10 cellular contexts compared by ENCODE assay signal in genomic region chr1:1326075-1326605, GRCh38. TPM values are rescaled to one million over a fixed set of nuclear protein-coding genes. Genes with fewer than 3 reads are reported as not detected.
DNase-seq lines count a peak whose midpoint lies in the region; ATAC-seq and TF ChIP-seq lines count a peak whose summit lies in the region.
"Had no signal": no experiment of that assay in that cellular context is flagged by ENCODE, and none has a peak within 500 bp of the region (broad histone marks: within the 10 kb centered on the region; RNA-seq: fewer than 3 reads in every experiment).

No MANE protein-coding gene starts in this region.

- peak overlapping the region; percentile 75 for H3K4me3 Mint-ChIP-seq in activated CD4-positive, alpha-beta T cell treated with anti-CD3 and anti-CD28 coated beads, Interleukin-2, amount 10 ng/mL, durations not matched to agents 7 days and 5 days
- H3K4me3 Mint-ChIP-seq in activated B cell treated with CpG ODN at 0.5 μM for 24 hours, result peak overlapping the region; percentile 15
- H3K4me3 Mint-ChIP-seq in stimulated activated memory B cell treated with anti-CD40 and anti-IgM and Interleukin-4, amounts not matched to agents 10 μg/mL and 1 μg/mL and 100 μg/mL, for 72 hours, result peak overlapping the region; percentile 89

- H4K20me1 ChIP-seq in fibroblast of lung (ENCODE audit: control insufficient read depth, extremely low read depth, insufficient read depth, low read length), result no peaks in the 10 kb centered on the region

- H3K27ac Mint-ChIP-seq in activated CD4-positive, alpha-beta T cell treated with anti-CD3 and anti-CD28 coated beads, Interleukin-2, amount 10 ng/mL, durations not matched to agents 7 days and 5 days, result peak overlapping the region; percentile 75
- no peak overlapping the region for H3K27ac Mint-ChIP-seq in activated B cell treated with CpG ODN at 0.5 μM for 24 hours
- H3K27ac Mint-ChIP-seq in stimulated activated memory B cell treated with anti-CD40 and anti-IgM and Interleukin-4, amounts not matched to agents 10 μg/mL and 1 μg/mL and 100 μg/mL, for 72 hours, result peak overlapping the region; percentile 73

- DNase-seq in activated CD4-positive, alpha-beta T cell treated with anti-CD3 and anti-CD28 coated beads, Interleukin-2, amount 10 ng/mL, durations not matched to agents 7 days and 5 days, result no peak
- no peak for DNase-seq in activated CD4-positive, alpha-beta T cell treated with anti-CD3 and anti-CD28 coated beads for 48 hours
- DNase-seq in activated B cell treated with CpG ODN at 0.5 μM for 24 hours (no peak), fibroblast of lung (ENCODE audit: low read depth in 2 of 2) (no peak), NCI-H2029 treated with DMSO at 0.1 percent for 48 hours (lab: John Stamatoyannopoulos, UW) (no peak), lower leg skin (ENCODE audit: low spot score in 2 of 2) (no peak), NCI-H748 (lab: John Stamatoyannopoulos, UW; ENCODE audit: unreplicated experiment) (no peak)
- DNase-seq: adrenal gland had no signal

- H3K36me3 ChIP-seq in fibroblast of lung (ENCODE audit: control insufficient read depth, insufficient read depth, low read length), result peaks cover 10% of the 10 kb centered on the region

- H3K4me1 Mint-ChIP-seq in activated CD4-positive, alpha-beta T cell treated with anti-CD3 and anti-CD28 coated beads, Interleukin-2, amount 10 ng/mL, durations not matched to agents 7 days and 5 days, result peaks cover 27% of the 10 kb centered on the region
- peaks cover 54% of the 10 kb centered on the region for H3K4me1 Mint-ChIP-seq in activated B cell treated with CpG ODN at 0.5 μM for 24 hours
- peaks cover 71% of the 10 kb centered on the region for H3K4me1 Mint-ChIP-seq in stimulated activated memory B cell treated with anti-CD40 and anti-IgM and Interleukin-4, amounts not matched to agents 10 μg/mL and 1 μg/mL and 100 μg/mL, for 72 hours

- POLR2A ChIA-PET in activated CD4-positive, alpha-beta T cell treated with anti-CD3 and anti-CD28 coated beads, Interleukin-2, amount 10 ng/mL, durations not matched to agents 7 days and 5 days (lab: Charles Lee), result no interaction called here
- POLR2A ChIA-PET in activated B cell treated with CpG ODN at 0.5 μM for 24 hours (lab: Charles Lee), result interaction anchor here (0.8 kb wide), 1 partner anchor 15 kb away, joined by 3 read pairs; no protein-coding TSS in a partner anchor

- CTCF ChIA-PET in activated CD4-positive, alpha-beta T cell treated with anti-CD3 and anti-CD28 coated beads, Interleukin-2, amount 10 ng/mL, durations not matched to agents 7 days and 5 days (lab: Charles Lee), result interaction anchor here (0.9 to 1.3 kb wide), 2 partner anchors 20 to 22 kb away, joined by 3 read pairs; no protein-coding TSS in a partner anchor
- CTCF ChIA-PET in activated B cell treated with CpG ODN at 0.5 μM for 24 hours (lab: Charles Lee), result no interaction called here

- no peaks in the 10 kb centered on the region for H3K27me3 Mint-ChIP-seq in activated CD4-positive, alpha-beta T cell treated with anti-CD3 and anti-CD28 coated beads, Interleukin-2, amount 10 ng/mL, durations not matched to agents 7 days and 5 days
- H3K27me3 Mint-ChIP-seq in activated B cell treated with CpG ODN at 0.5 μM for 24 hours, result no peaks in the 10 kb centered on the region
- H3K27me3 Mint-ChIP-seq in stimulated activated memory B cell treated with anti-CD40 and anti-IgM and Interleukin-4, amounts not matched to agents 10 μg/mL and 1 μg/mL and 100 μg/mL, for 72 hours, result no peaks in the 10 kb centered on the region

- H3K79me2 ChIP-seq in fibroblast of lung (ENCODE audit: control insufficient read depth, insufficient read depth, low read length), result peaks cover 41% of the 10 kb centered on the region

- H3K36me3 Mint-ChIP-seq in activated CD4-positive, alpha-beta T cell treated with anti-CD3 and anti-CD28 coated beads, Interleukin-2, amount 10 ng/mL, durations not matched to agents 7 days and 5 days (ENCODE audit: low read depth), result peaks cover 5% of the 10 kb centered on the region
- peaks cover 11% of the 10 kb centered on the region for H3K36me3 Mint-ChIP-seq in activated B cell treated with CpG ODN at 0.5 μM for 24 hours (ENCODE audit: low read depth)
- peaks cover 16% of the 10 kb centered on the region for H3K36me3 Mint-ChIP-seq in stimulated activated memory B cell treated with anti-CD40 and anti-IgM and Interleukin-4, amounts not matched to agents 10 μg/mL and 1 μg/mL and 100 μg/mL, for 72 hours

- no peaks in the 10 kb centered on the region for H3K9me3 ChIP-seq in fibroblast of lung (ENCODE audit: control insufficient read depth, insufficient read depth, low read depth, low read length)
- H3K9me3 ChIP-seq: adrenal gland had no signal

- no peak overlapping the region for H3K27ac ChIP-seq in fibroblast of lung (ENCODE audit: insufficient read depth, low read length)
- H3K27ac ChIP-seq: SK-N-MC had no signal

- no peak for TF ChIP-seq POLR2A in lower leg skin (IDR thresholded peaks at IDR 0.05)

- H2AFZ ChIP-seq in fibroblast of lung (ENCODE audit: low read length), result no peak overlapping the region

- H3K9me3 Mint-ChIP-seq in activated CD4-positive, alpha-beta T cell treated with anti-CD3 and anti-CD28 coated beads, Interleukin-2, amount 10 ng/mL, durations not matched to agents 7 days and 5 days, result no peaks in the 10 kb centered on the region
- no peaks in the 10 kb centered on the region for H3K9me3 Mint-ChIP-seq in activated B cell treated with CpG ODN at 0.5 μM for 24 hours
- H3K9me3 Mint-ChIP-seq in stimulated activated memory B cell treated with anti-CD40 and anti-IgM and Interleukin-4, amounts not matched to agents 10 μg/mL and 1 μg/mL and 100 μg/mL, for 72 hours, result no peaks in the 10 kb centered on the region

- peak overlapping the region; percentile 25 for H3K4me2 ChIP-seq in fibroblast of lung (ENCODE audit: extremely low read depth, insufficient read depth, low read length)

- TF ChIP-seq CTCF in activated B cell treated with CpG ODN at 0.5 μM for 24 hours (IDR thresholded peaks at IDR 0.05), result no peak
- no peak for TF ChIP-seq CTCF in fibroblast of lung (conservative IDR thresholded peaks at IDR 0.05 in 1 of 2, IDR thresholded peaks at IDR 0.05 in 1 of 2; ENCODE audit: low read depth in 1 of 2, low read length in 2 of 2)
- no peak for TF ChIP-seq CTCF in lower leg skin (IDR thresholded peaks at IDR 0.05)

- intact Hi-C loops in activated B cell treated with CpG ODN at 0.5 μM for 24 hours (cut with micrococcal nuclease) (no loop called here), lower leg skin (cut with DNase I; ENCODE audit: low total_unique reads) (no loop called here)

- H3K4me3 ChIP-seq in fibroblast of lung (replicated peaks in 1 of 4; ENCODE audit: control extremely low read depth in 1 of 4, insufficient read depth in 1 of 4, low read depth in 3 of 4, low read length in 4 of 4), result peak overlapping the region in 1 of 4 experiments; percentile 84
- no peak overlapping the region for H3K4me3 ChIP-seq in lower leg skin (ENCODE audit: low read depth, poor library complexity, severe bottlenecking)

- no peaks in the 10 kb centered on the region for H3K27me3 ChIP-seq in fibroblast of lung (ENCODE audit: control insufficient read depth, insufficient read depth, low read length)
- H3K27me3 ChIP-seq: adrenal gland had no signal

- 51 to 57% methylated on average over 8 of the region's 8 CpGs for WGBS in lower leg skin, 2 donors

- no peak for ATAC-seq in activated B cell treated with CpG ODN at 0.5 μM for 24 hours (ENCODE audit: low read depth)
- ATAC-seq in stimulated activated memory B cell treated with anti-CD40 and anti-IgM and Interleukin-4, amounts not matched to agents 10 μg/mL and 1 μg/mL and 100 μg/mL, for 72 hours, result no peak

- peaks cover 14% of the 10 kb centered on the region for H3K4me1 ChIP-seq in fibroblast of lung (ENCODE audit: control insufficient read depth, extremely low read depth, insufficient read depth, low read length)

- no peak overlapping the region for H3K9ac ChIP-seq in fibroblast of lung (ENCODE audit: insufficient read depth, low read length)

RNA-seq across cellular contexts. Expression of gene CPTP, which starts 1.5 kb away (rescaled TPM):
- total RNA-seq in activated CD4-positive, alpha-beta T cell treated with anti-CD3 and anti-CD28 coated beads, Interleukin-2, amount 10 ng/mL, durations not matched to agents 7 days and 5 days, result 10 to 100 TPM; 25.2 to 27.6 TPM
- total RNA-seq in activated B cell treated with CpG ODN at 0.5 μM for 24 hours (13.8 and 15.3 TPM in 2 replicates), fibroblast of lung (9.0 and 10.1 TPM in 2 replicates), lower leg skin (10 to 100 TPM; 51.0 to 62.9 (median 57.4) TPM)
- 6.0 and 6.2 TPM in 2 replicates for polyA plus RNA-seq in fibroblast of lung
- polyA plus RNA-seq in fibroblast of lung (2012), result 13.5 and 18.1 TPM in 2 replicates
- polyA minus RNA-seq in fibroblast of lung (ENCODE audit: low replicate concordance), result 4.4 and 5.6 TPM in 2 replicates

RNA-seq across cellular contexts. Expression of gene INTS11, which starts 1.7 kb away (rescaled TPM):
- total RNA-seq in activated CD4-positive, alpha-beta T cell treated with anti-CD3 and anti-CD28 coated beads, Interleukin-2, amount 10 ng/mL, durations not matched to agents 7 days and 5 days, result 100 to 1,000 TPM; 123 to 126 TPM
- 131 and 151 TPM in 2 replicates for total RNA-seq in activated B cell treated with CpG ODN at 0.5 μM for 24 hours
- 46.2 and 69.2 TPM in 2 replicates for total RNA-seq in fibroblast of lung
- polyA plus RNA-seq in fibroblast of lung, result 44.1 and 73.0 TPM in 2 replicates
- polyA plus RNA-seq in fibroblast of lung (2012), result 67.0 and 92.9 TPM in 2 replicates
- 210 and 377 TPM in 2 replicates for polyA minus RNA-seq in fibroblast of lung (ENCODE audit: low replicate concordance)
- 100 to 1,000 TPM; 101 to 185 (median 105) TPM for total RNA-seq in lower leg skin

RNA-seq across cellular contexts. Expression of gene TAS1R3, which starts 4.9 kb away (rescaled TPM):
- 1 to 10 TPM; 3.1 to 3.7 TPM for total RNA-seq in activated CD4-positive, alpha-beta T cell treated with anti-CD3 and anti-CD28 coated beads, Interleukin-2, amount 10 ng/mL, durations not matched to agents 7 days and 5 days
- total RNA-seq in activated B cell treated with CpG ODN at 0.5 μM for 24 hours, result 2.5 and 2.7 TPM in 2 replicates
- total RNA-seq in fibroblast of lung, result 0.17 and 0.26 TPM in 2 replicates
- polyA plus RNA-seq in fibroblast of lung, result 0.01 and 0.02 TPM in 2 replicates
- 0.06 and 0.13 TPM in 2 replicates for polyA plus RNA-seq in fibroblast of lung (2012)
- not detected in 2 replicates for polyA minus RNA-seq in fibroblast of lung (ENCODE audit: low replicate concordance)
- total RNA-seq in lower leg skin, result 1 to 10 TPM in 2 of 4 donors, under 1 TPM in 2; 0.38 to 1.4 (median 0.79) TPM

RNA-seq across cellular contexts. Expression of gene PUSL1, which starts 17.7 kb away (rescaled TPM):
- 10 to 100 TPM; 18.9 to 24.4 TPM for total RNA-seq in activated CD4-positive, alpha-beta T cell treated with anti-CD3 and anti-CD28 coated beads, Interleukin-2, amount 10 ng/mL, durations not matched to agents 7 days and 5 days
- total RNA-seq in activated B cell treated with CpG ODN at 0.5 μM for 24 hours (11.9 and 12.6 TPM in 2 replicates), fibroblast of lung (12.7 and 13.1 TPM in 2 replicates), lower leg skin (10 to 100 TPM; 42.3 to 62.1 (median 53.7) TPM)
- 7.1 and 9.6 TPM in 2 replicates for polyA plus RNA-seq in fibroblast of lung
- polyA plus RNA-seq in fibroblast of lung (2012), result 13.6 and 21.6 TPM in 2 replicates
- 14.7 and 16.3 TPM in 2 replicates for polyA minus RNA-seq in fibroblast of lung (ENCODE audit: low replicate concordance)

RNA-seq across cellular contexts. Expression of gene ACAP3, which starts 18.4 kb away (rescaled TPM):
- 10 to 100 TPM; 69.5 to 92.1 TPM for total RNA-seq in activated CD4-positive, alpha-beta T cell treated with anti-CD3 and anti-CD28 coated beads, Interleukin-2, amount 10 ng/mL, durations not matched to agents 7 days and 5 days
- total RNA-seq in activated B cell treated with CpG ODN at 0.5 μM for 24 hours, result 16.2 and 26.1 TPM in 2 replicates
- 34.7 and 50.9 TPM in 2 replicates for total RNA-seq in fibroblast of lung
- 15.3 and 15.7 TPM in 2 replicates for polyA plus RNA-seq in fibroblast of lung
- 24.4 and 30.2 TPM in 2 replicates for polyA plus RNA-seq in fibroblast of lung (2012)
- 25.1 and 27.7 TPM in 2 replicates for polyA minus RNA-seq in fibroblast of lung (ENCODE audit: low replicate concordance)
- 100 to 1,000 TPM in 3 of 4 donors, 10 to 100 TPM in 1; 98.8 to 189 (median 115) TPM for total RNA-seq in lower leg skin

Comparison
In these comparisons a context has a peak if more than half of its experiments do, and no peak if none do; other contexts are left out.
1. H3K4me3 Mint-ChIP-seq: peak in every context shown above with its lines; median percentile 89 in stimulated activated memory B cell treated with anti-CD40 and anti-IgM and Interleukin-4, amounts not matched to agents 10 μg/mL and 1 μg/mL and 100 μg/mL, for 72 hours; 75 in activated CD4-positive, alpha-beta T cell treated with anti-CD3 and anti-CD28 coated beads, Interleukin-2, amount 10 ng/mL, durations not matched to agents 7 days and 5 days; 15 in activated B cell treated with CpG ODN at 0.5 μM for 24 hours.